ENCODE assay signal across 1 cellular context in genomic region chr20:33627577-33628216, GRCh38.
TF ChIP-seq lines count a peak whose summit lies in the region.

No MANE protein-coding gene starts in this region.

TF ChIP-seq in K562, 482 proteins besides CTCF, POLR2A, EP300 and RAD21:
- TF ChIP-seq RBM25 (IDR thresholded peaks at IDR 0.05; ENCODE audit: low read depth, low read length, severe bottlenecking) (peak; percentile 84), ZFP36 (IDR thresholded peaks at IDR 0.05; ENCODE audit: low read depth, low read length, partially characterized antibody) (peak; percentile 60), ATF7 (IDR thresholded peaks at IDR 0.05) (no peak)
TF ChIP-seq in K562: peak in this region for 2.
